In the genomic region with DNA sequence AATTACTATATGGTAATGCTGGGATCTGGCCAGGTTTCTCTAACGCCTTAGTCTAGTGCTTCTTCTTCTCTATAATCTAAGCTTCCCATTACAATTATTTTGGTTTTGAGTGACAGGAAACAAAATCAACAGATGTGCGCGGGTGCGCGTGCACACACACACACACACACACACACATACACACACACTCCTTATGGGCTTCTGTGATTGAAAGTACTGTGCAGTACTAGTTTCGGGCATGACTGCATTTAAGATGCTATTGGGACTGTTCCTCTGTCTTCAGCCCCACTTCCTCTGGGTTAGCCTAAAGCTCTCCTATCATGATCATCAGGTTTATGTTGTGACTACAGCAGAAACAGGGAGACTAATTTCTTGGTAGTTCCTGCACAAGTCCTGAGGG, we compare ENCODE assay signal across 30 cellular contexts. TPM values are rescaled to one million over a fixed set of nuclear protein-coding genes. Genes with fewer than 3 reads are reported as not detected.
DNase-seq lines count a peak whose midpoint lies in the region; ATAC-seq and TF ChIP-seq lines count a peak whose summit lies in the region.
"Had no signal": no experiment of that assay in that cellular context is flagged by ENCODE, and none has a peak within 500 bp of the region (broad histone marks: within the 10 kb centered on the region; RNA-seq: fewer than 3 reads in every experiment).

No MANE protein-coding gene starts in this region.

- no peaks in the 10 kb centered on the region for H3K4me1 ChIP-seq in MM.1S (ENCODE audit: low read length)
- H3K4me1 ChIP-seq in breast epithelium, result no peaks in the 10 kb centered on the region
- H3K4me1 ChIP-seq: ascending aorta, heart right ventricle, vagina had no signal

- H3K27ac Mint-ChIP-seq in neural crest cell (ENCODE audit: unreplicated experiment), result peak overlapping the region; percentile 35
- H3K27ac Mint-ChIP-seq: activated CD4-positive, alpha-beta memory T cell treated with anti-CD3 and anti-CD28 coated beads, Interleukin-2, amount 10 ng/mL, durations not matched to agents 7 days and 5 days; activated naive CD8-positive, alpha-beta T cell treated with anti-CD3 and anti-CD28 coated beads for 36 hours; endodermal cell; nephron; stimulated activated naive CD8-positive, alpha-beta T cell treated with anti-CD3 and anti-CD28 coated beads, Interleukin-15, Interleukin-2, amounts not matched to agents 100 ng/mL and 50 ng/mL, for 24 hours; T-helper 1 cell treated with Interleukin-12 subunit alpha and Interleukin-12 subunit beta and Interleukin-4 antibody, amounts not matched to agents 30 μg/mL and 1 μg/mL, for 36 hours had no signal

- TF ChIP-seq POLR2A in breast epithelium (IDR thresholded peaks at IDR 0.05), result no peak

- no peak overlapping the region for H2AFZ ChIP-seq in MM.1S (ENCODE audit: low read length)

- H3F3A ChIP-seq in MM.1S (ENCODE audit: insufficient read depth, low read length), result no peaks in the 10 kb centered on the region

- H3K4me2 ChIP-seq in MM.1S (ENCODE audit: low read depth, low read length), result no peak overlapping the region
- H3K4me2 ChIP-seq: KMS-11 had no signal

- H3K36me3 Mint-ChIP-seq in neural crest cell (ENCODE audit: low read depth), result no peaks in the 10 kb centered on the region
- H3K36me3 Mint-ChIP-seq: activated naive CD8-positive, alpha-beta T cell treated with anti-CD3 and anti-CD28 coated beads for 36 hours had no signal

- H3K4me3 ChIP-seq in MM.1S (ENCODE audit: low read length), result no peak overlapping the region
- H3K4me3 ChIP-seq in breast epithelium, result no peak overlapping the region
- H3K4me3 ChIP-seq: ascending aorta; BLaER1 treated with 17β-estradiol and CSF1 and Interleukin-3, amounts not matched to agents 10 nM and 100 nM; heart right ventricle; SK-N-MC; skin epidermis; vagina had no signal

- TF ChIP-seq CTCF in neural crest cell (conservative IDR thresholded peaks at IDR 0.05) (no peak), MM.1S (IDR thresholded peaks at IDR 0.05; ENCODE audit: low read length) (no peak), breast epithelium (IDR thresholded peaks at IDR 0.05) (no peak), RWPE1 (conservative IDR thresholded peaks at IDR 0.05; ENCODE audit: low read depth) (no peak)

- H3K9me3 ChIP-seq in MM.1S (replicated peaks; ENCODE audit: insufficient read depth, low read length) (no peaks in the 10 kb centered on the region), breast epithelium (no peaks in the 10 kb centered on the region)
- H3K9me3 ChIP-seq: ascending aorta; BLaER1 treated with 17β-estradiol and CSF1 and Interleukin-3, amounts not matched to agents 10 nM and 100 nM; heart right ventricle; vagina had no signal

- no peaks in the 10 kb centered on the region for H4K20me1 ChIP-seq in MM.1S (ENCODE audit: insufficient read depth, low read length)
- H4K20me1 ChIP-seq: BLaER1 treated with 17β-estradiol and CSF1 and Interleukin-3, amounts not matched to agents 10 nM and 100 nM had no signal

- POLR2A ChIA-PET in RWPE1 (lab: Yijun Ruan, JAX; ENCODE audit: low non-redundant PET), result no interaction called here

- H3K4me3 Mint-ChIP-seq in neural crest cell, result no peak overlapping the region
- H3K4me3 Mint-ChIP-seq: activated CD4-positive, alpha-beta memory T cell treated with anti-CD3 and anti-CD28 coated beads, Interleukin-2, amount 10 ng/mL, durations not matched to agents 7 days and 5 days; activated naive CD8-positive, alpha-beta T cell treated with anti-CD3 and anti-CD28 coated beads for 36 hours; endodermal cell; nephron; stimulated activated naive CD8-positive, alpha-beta T cell treated with anti-CD3 and anti-CD28 coated beads, Interleukin-15, Interleukin-2, amounts not matched to agents 100 ng/mL and 50 ng/mL, for 24 hours; T-helper 1 cell treated with Interleukin-12 subunit alpha and Interleukin-12 subunit beta and Interleukin-4 antibody, amounts not matched to agents 30 μg/mL and 1 μg/mL, for 36 hours had no signal

- no peak overlapping the region for H3K9ac ChIP-seq in MM.1S (ENCODE audit: low read length)
- H3K9ac ChIP-seq: BLaER1 treated with 17β-estradiol and CSF1 and Interleukin-3, amounts not matched to agents 10 nM and 100 nM; KMS-11 had no signal

- H3K27me3 Mint-ChIP-seq in neural crest cell (ENCODE audit: low read depth), result no peaks in the 10 kb centered on the region
- H3K27me3 Mint-ChIP-seq: activated naive CD8-positive, alpha-beta T cell treated with anti-CD3 and anti-CD28 coated beads for 36 hours had no signal

- H3K9me3 Mint-ChIP-seq in neural crest cell, result no peaks in the 10 kb centered on the region
- H3K9me3 Mint-ChIP-seq: activated CD4-positive, alpha-beta memory T cell treated with anti-CD3 and anti-CD28 coated beads, Interleukin-2, amount 10 ng/mL, durations not matched to agents 7 days and 5 days; activated naive CD8-positive, alpha-beta T cell treated with anti-CD3 and anti-CD28 coated beads for 36 hours; endodermal cell; nephron; stimulated activated naive CD8-positive, alpha-beta T cell treated with anti-CD3 and anti-CD28 coated beads, Interleukin-15, Interleukin-2, amounts not matched to agents 100 ng/mL and 50 ng/mL, for 24 hours; T-helper 1 cell treated with Interleukin-12 subunit alpha and Interleukin-12 subunit beta and Interleukin-4 antibody, amounts not matched to agents 30 μg/mL and 1 μg/mL, for 36 hours had no signal

- no peak overlapping the region for H3K27ac ChIP-seq in MM.1S (ENCODE audit: low read length)
- no peak overlapping the region for H3K27ac ChIP-seq in breast epithelium
- no peak overlapping the region for H3K27ac ChIP-seq in RWPE1
- H3K27ac ChIP-seq: ascending aorta; BLaER1 treated with 17β-estradiol and CSF1 and Interleukin-3, amounts not matched to agents 10 nM and 100 nM; heart right ventricle; KMS-11; SK-N-MC; skin epidermis; vagina had no signal

- intact Hi-C loops in breast epithelium (cut with DNase I; ENCODE audit: low total_unique reads), result no loop called here

- DNase-seq in neural crest cell (ENCODE audit: low read depth, low spot score) (no peak), MM.1S (no peak), KG1 (lab: John Stamatoyannopoulos, UW) (no peak), breast epithelium (ENCODE audit: low spot score in 2 of 2) (no peak), RWPE1 (ENCODE audit: low spot score) (no peak)
- DNase-seq: activated CD4-positive, alpha-beta memory T cell treated with anti-CD3 and anti-CD28 coated beads, Interleukin-2, amount 10 ng/mL, durations not matched to agents 7 days and 5 days; activated naive CD8-positive, alpha-beta T cell treated with anti-CD3 and anti-CD28 coated beads for 36 hours; COR-L47; DMS79; endodermal cell; foreskin fibroblast; GDM1; H7; heart right ventricle; NCI-H1436 treated with DMSO at 0.1 percent for 48 hours; NCI-H82 had no signal

- H3K9me2 ChIP-seq in MM.1S (replicated peaks; ENCODE audit: insufficient read depth, low read length), result no peaks in the 10 kb centered on the region

- no peaks in the 10 kb centered on the region for H3K4me1 Mint-ChIP-seq in neural crest cell
- H3K4me1 Mint-ChIP-seq: activated naive CD8-positive, alpha-beta T cell treated with anti-CD3 and anti-CD28 coated beads for 36 hours; nephron had no signal

- H3K27me3 ChIP-seq in MM.1S (replicated peaks; ENCODE audit: insufficient read depth, low read length), result no peaks in the 10 kb centered on the region
- H3K27me3 ChIP-seq in breast epithelium, result no peaks in the 10 kb centered on the region
- H3K27me3 ChIP-seq: ascending aorta; BLaER1 treated with 17β-estradiol and CSF1 and Interleukin-3, amounts not matched to agents 10 nM and 100 nM; vagina had no signal

- ATAC-seq in GM18870 (IDR thresholded peaks at IDR 0.05; ENCODE audit: unreplicated experiment) (peak; percentile 60), GM21529 (IDR thresholded peaks at IDR 0.05; ENCODE audit: unreplicated experiment) (peak; percentile 61), HG02981 (IDR thresholded peaks at IDR 0.05; ENCODE audit: unreplicated experiment) (peak; percentile 69)
- ATAC-seq: activated CD4-positive, CD25-positive, alpha-beta regulatory T cell treated with anti-CD3 and anti-CD28 coated beads, Interleukin-2, amount 50 U/mL, for 24 hours; esophagus mucosa; heart right ventricle had no signal

- no peaks in the 10 kb centered on the region for H3K79me2 ChIP-seq in MM.1S (ENCODE audit: low read length)

- H3K36me3 ChIP-seq in MM.1S (replicated peaks; ENCODE audit: insufficient read depth, low read length) (no peaks in the 10 kb centered on the region), breast epithelium (no peaks in the 10 kb centered on the region)
- H3K36me3 ChIP-seq: ascending aorta; BLaER1 treated with 17β-estradiol and CSF1 and Interleukin-3, amounts not matched to agents 10 nM and 100 nM; heart right ventricle; vagina had no signal

- CTCF ChIA-PET in RWPE1 (lab: Yijun Ruan, JAX), result no interaction called here

RNA-seq across cellular contexts. Expression of a gene that starts 32.2 kb away (rescaled TPM):
- total RNA-seq in neural crest cell (12.5 and 13.7 TPM in 2 replicates), breast epithelium (1 to 10 TPM; 1.8 to 5.9 (median 3.4) TPM)
- total RNA-seq: activated naive CD8-positive, alpha-beta T cell treated with anti-CD3 and anti-CD28 coated beads for 36 hours had no signal
